Comparison of ENCODE assay signal across 8 cellular contexts in genomic region chr19:48400018-48400742, GRCh38. TPM values are rescaled to one million over a fixed set of nuclear protein-coding genes. Genes with fewer than 3 reads are reported as not detected.
DNase-seq lines count a peak whose midpoint lies in the region; ATAC-seq and TF ChIP-seq lines count a peak whose summit lies in the region.

No MANE protein-coding gene starts in this region.

- no peak for TF ChIP-seq CTCF in thoracic aorta (IDR thresholded peaks at IDR 0.05)

- H3K36me3 Mint-ChIP-seq in activated CD4-positive, alpha-beta T cell treated with anti-CD3 and anti-CD28 coated beads for 36 hours (ENCODE audit: low read depth), result no peaks in the 10 kb centered on the region
- peaks cover 3% of the 10 kb centered on the region for H3K36me3 Mint-ChIP-seq in activated CD4-positive, alpha-beta T cell treated with anti-CD3 and anti-CD28 coated beads, Interleukin-2, amount 10 ng/mL, durations not matched to agents 7 days and 5 days (ENCODE audit: low read depth)

- intact Hi-C loops in activated CD4-positive, alpha-beta T cell treated with anti-CD3 and anti-CD28 coated beads for 36 hours (cut with DNase I, micrococcal nuclease), result no loop called here

- no peaks in the 10 kb centered on the region for H3K9me3 ChIP-seq in adipocyte (ENCODE audit: control insufficient read depth, low read length)
- H3K9me3 ChIP-seq in iPS-18a (ENCODE audit: control insufficient read depth, low read depth, low read length), result no peaks in the 10 kb centered on the region
- no peaks in the 10 kb centered on the region for H3K9me3 ChIP-seq in thoracic aorta

- H3K9ac ChIP-seq in adipocyte (ENCODE audit: low read length) (peak overlapping the region; percentile 82), iPS-18a (ENCODE audit: low read length) (no peak overlapping the region)

- H3K4me1 ChIP-seq in adipocyte (ENCODE audit: control insufficient read depth, insufficient read depth, low read length) (peaks cover 14% of the 10 kb centered on the region), iPS-18a (ENCODE audit: control insufficient read depth, low read depth, low read length) (peaks cover 34% of the 10 kb centered on the region), thoracic aorta (ENCODE audit: control insufficient read depth in 1 of 2, low read depth in 2 of 2) (no peaks in the 10 kb centered on the region)

- H3K27me3 Mint-ChIP-seq in activated CD4-positive, alpha-beta T cell treated with anti-CD3 and anti-CD28 coated beads for 36 hours, result peaks cover 20% of the 10 kb centered on the region
- H3K27me3 Mint-ChIP-seq in activated CD4-positive, alpha-beta T cell treated with anti-CD3 and anti-CD28 coated beads, Interleukin-2, amount 10 ng/mL, durations not matched to agents 7 days and 5 days, result peaks cover 32% of the 10 kb centered on the region

- peak; percentile 37 for ATAC-seq in activated CD4-positive, alpha-beta T cell treated with anti-CD3 and anti-CD28 coated beads for 36 hours
- ATAC-seq in thoracic aorta (ENCODE audit: insufficient number of reproducible peaks, low FRiP score, low read depth) (peak; percentile 41), GM21447 (IDR thresholded peaks at IDR 0.05; ENCODE audit: unreplicated experiment) (no peak)

- H3K36me3 ChIP-seq in adipocyte (ENCODE audit: control insufficient read depth, insufficient read depth, low read length, severe bottlenecking), result no peaks in the 10 kb centered on the region
- H3K36me3 ChIP-seq in iPS-18a (ENCODE audit: control insufficient read depth, low read depth, low read length), result no peaks in the 10 kb centered on the region
- no peaks in the 10 kb centered on the region for H3K36me3 ChIP-seq in thoracic aorta

- no peak overlapping the region for H3K27ac Mint-ChIP-seq in activated CD4-positive, alpha-beta T cell treated with anti-CD3 and anti-CD28 coated beads for 36 hours
- no peak overlapping the region for H3K27ac Mint-ChIP-seq in activated CD4-positive, alpha-beta T cell treated with anti-CD3 and anti-CD28 coated beads, Interleukin-2, amount 10 ng/mL, durations not matched to agents 7 days and 5 days

- no peak overlapping the region for H3K4me3 Mint-ChIP-seq in activated CD4-positive, alpha-beta T cell treated with anti-CD3 and anti-CD28 coated beads for 36 hours
- no peak overlapping the region for H3K4me3 Mint-ChIP-seq in activated CD4-positive, alpha-beta T cell treated with anti-CD3 and anti-CD28 coated beads, Interleukin-2, amount 10 ng/mL, durations not matched to agents 7 days and 5 days

- no peaks in the 10 kb centered on the region for H3K9me3 Mint-ChIP-seq in activated CD4-positive, alpha-beta T cell treated with anti-CD3 and anti-CD28 coated beads for 36 hours (ENCODE audit: low read depth)
- H3K9me3 Mint-ChIP-seq in activated CD4-positive, alpha-beta T cell treated with anti-CD3 and anti-CD28 coated beads, Interleukin-2, amount 10 ng/mL, durations not matched to agents 7 days and 5 days, result no peaks in the 10 kb centered on the region

- POLR2A ChIA-PET in activated CD4-positive, alpha-beta T cell treated with anti-CD3 and anti-CD28 coated beads for 36 hours (lab: Charles Lee), result no interaction called here
- POLR2A ChIA-PET in activated CD4-positive, alpha-beta T cell treated with anti-CD3 and anti-CD28 coated beads, Interleukin-2, amount 10 ng/mL, durations not matched to agents 7 days and 5 days (lab: Charles Lee), result no interaction called here

- H3K27ac ChIP-seq in iPS-18a (ENCODE audit: low read length) (no peak overlapping the region), thoracic aorta (no peak overlapping the region)

- DNase-seq in activated CD4-positive, alpha-beta T cell treated with anti-CD3 and anti-CD28 coated beads for 36 hours, result peak; percentile 57
- DNase-seq in activated CD4-positive, alpha-beta T cell treated with anti-CD3 and anti-CD28 coated beads, Interleukin-2, amount 10 ng/mL, durations not matched to agents 7 days and 5 days, result no peak
- peak; percentile 66 for DNase-seq in NCI-H226
- no peak for DNase-seq in adipocyte (ENCODE audit: low read depth)
- no peak for DNase-seq in thoracic aorta (ENCODE audit: low spot score)
- no peak for DNase-seq in NCI-H1694 (lab: John Stamatoyannopoulos, UW)

- H3K4me3 ChIP-seq in adipocyte (ENCODE audit: low read length) (peak overlapping the region; percentile 78), iPS-18a (ENCODE audit: low read length) (peak overlapping the region; percentile 34), thoracic aorta (peak overlapping the region; percentile 62)

- H3K4me1 Mint-ChIP-seq in activated CD4-positive, alpha-beta T cell treated with anti-CD3 and anti-CD28 coated beads for 36 hours, result peaks cover 21% of the 10 kb centered on the region
- H3K4me1 Mint-ChIP-seq in activated CD4-positive, alpha-beta T cell treated with anti-CD3 and anti-CD28 coated beads, Interleukin-2, amount 10 ng/mL, durations not matched to agents 7 days and 5 days, result peaks cover 30% of the 10 kb centered on the region

- no peaks in the 10 kb centered on the region for H3K27me3 ChIP-seq in adipocyte (replicated peaks; ENCODE audit: control insufficient read depth, insufficient read depth, low read length)
- peaks cover 31% of the 10 kb centered on the region for H3K27me3 ChIP-seq in iPS-18a (ENCODE audit: control insufficient read depth, insufficient read depth, low read length)
- peaks cover 17% of the 10 kb centered on the region for H3K27me3 ChIP-seq in thoracic aorta (replicated peaks; ENCODE audit: insufficient read depth)

- CTCF ChIA-PET in activated CD4-positive, alpha-beta T cell treated with anti-CD3 and anti-CD28 coated beads for 36 hours (lab: Charles Lee), result interaction anchor here (1.4 to 3.7 kb wide), 2 partner anchors 9 to 36 kb away, joined by 3 to 17 read pairs; partner anchors contain the start of genes KDELR1, SYNGR4 and TMEM143
- CTCF ChIA-PET in activated CD4-positive, alpha-beta T cell treated with anti-CD3 and anti-CD28 coated beads, Interleukin-2, amount 10 ng/mL, durations not matched to agents 7 days and 5 days (lab: Charles Lee), result interaction anchor here (0.6 to 4.9 kb wide), 3 partner anchors 9 to 106 kb away, joined by 3 to 25 read pairs (median 3); partner anchors contain the start of gene KDELR1

RNA-seq across cellular contexts. Expression of gene GRIN2D, which starts 6.7 kb away (rescaled TPM):
- under 1 TPM; 0.11 to 0.14 TPM for total RNA-seq in activated CD4-positive, alpha-beta T cell treated with anti-CD3 and anti-CD28 coated beads for 36 hours
- under 1 TPM; 0.04 to 0.20 TPM for total RNA-seq in activated CD4-positive, alpha-beta T cell treated with anti-CD3 and anti-CD28 coated beads, Interleukin-2, amount 10 ng/mL, durations not matched to agents 7 days and 5 days
- under 1 TPM in 1 of 2 donors, not detected in 1; 0.68 TPM for total RNA-seq in thoracic aorta

RNA-seq across cellular contexts. Expression of gene KDELR1, which starts 8.8 kb away (rescaled TPM):
- 10 to 100 TPM; 69.5 to 78.8 TPM for total RNA-seq in activated CD4-positive, alpha-beta T cell treated with anti-CD3 and anti-CD28 coated beads for 36 hours
- total RNA-seq in activated CD4-positive, alpha-beta T cell treated with anti-CD3 and anti-CD28 coated beads, Interleukin-2, amount 10 ng/mL, durations not matched to agents 7 days and 5 days, result 10 to 100 TPM; 69.6 to 81.6 TPM
- total RNA-seq in thoracic aorta, result 10 to 100 TPM; 65.6 to 79.9 TPM

RNA-seq across cellular contexts. Expression of gene SYNGR4, which starts 36.0 kb away (rescaled TPM):
- total RNA-seq in activated CD4-positive, alpha-beta T cell treated with anti-CD3 and anti-CD28 coated beads for 36 hours, result under 1 TPM in 1 of 2 experiments, not detected in 1; 0.25 TPM
- not detected for total RNA-seq in activated CD4-positive, alpha-beta T cell treated with anti-CD3 and anti-CD28 coated beads, Interleukin-2, amount 10 ng/mL, durations not matched to agents 7 days and 5 days
- total RNA-seq in thoracic aorta, result not detected

RNA-seq across cellular contexts. Expression of gene TMEM143, which starts 36.4 kb away (rescaled TPM):
- total RNA-seq in activated CD4-positive, alpha-beta T cell treated with anti-CD3 and anti-CD28 coated beads for 36 hours, result 10 to 100 TPM; 18.9 to 21.5 TPM
- total RNA-seq in activated CD4-positive, alpha-beta T cell treated with anti-CD3 and anti-CD28 coated beads, Interleukin-2, amount 10 ng/mL, durations not matched to agents 7 days and 5 days, result 10 to 100 TPM; 19.0 to 21.7 TPM
- 10 to 100 TPM in 1 of 2 donors, 1 to 10 TPM in 1; 6.3 to 18.4 TPM for total RNA-seq in thoracic aorta

RNA-seq across cellular contexts. Expression of gene GRWD1, which starts 45.6 kb away (rescaled TPM):
- total RNA-seq in activated CD4-positive, alpha-beta T cell treated with anti-CD3 and anti-CD28 coated beads for 36 hours, result 10 to 100 TPM; 43.4 to 51.3 TPM
- total RNA-seq in activated CD4-positive, alpha-beta T cell treated with anti-CD3 and anti-CD28 coated beads, Interleukin-2, amount 10 ng/mL, durations not matched to agents 7 days and 5 days, result 10 to 100 TPM; 31.0 to 35.2 TPM
- 10 to 100 TPM; 17.5 to 38.3 TPM for total RNA-seq in thoracic aorta

Comparison
In these comparisons a context has a peak if more than half of its experiments do, and no peak if none do; other contexts are left out.
1. DNase-seq: peak in activated CD4-positive, alpha-beta T cell treated with anti-CD3 and anti-CD28 coated beads for 36 hours (single experiment) and NCI-H226 (single experiment); none in activated CD4-positive, alpha-beta T cell treated with anti-CD3 and anti-CD28 coated beads, Interleukin-2, amount 10 ng/mL, durations not matched to agents 7 days and 5 days (single experiment), adipocyte (single experiment), thoracic aorta (single experiment) and NCI-H1694 (single experiment).
2. Peak in every context shown above with its lines, with median percentiles within 50 percentile points of each other: H3K4me3 ChIP-seq.